ENCODE assay signal across 1 cellular context in the genomic region with DNA sequence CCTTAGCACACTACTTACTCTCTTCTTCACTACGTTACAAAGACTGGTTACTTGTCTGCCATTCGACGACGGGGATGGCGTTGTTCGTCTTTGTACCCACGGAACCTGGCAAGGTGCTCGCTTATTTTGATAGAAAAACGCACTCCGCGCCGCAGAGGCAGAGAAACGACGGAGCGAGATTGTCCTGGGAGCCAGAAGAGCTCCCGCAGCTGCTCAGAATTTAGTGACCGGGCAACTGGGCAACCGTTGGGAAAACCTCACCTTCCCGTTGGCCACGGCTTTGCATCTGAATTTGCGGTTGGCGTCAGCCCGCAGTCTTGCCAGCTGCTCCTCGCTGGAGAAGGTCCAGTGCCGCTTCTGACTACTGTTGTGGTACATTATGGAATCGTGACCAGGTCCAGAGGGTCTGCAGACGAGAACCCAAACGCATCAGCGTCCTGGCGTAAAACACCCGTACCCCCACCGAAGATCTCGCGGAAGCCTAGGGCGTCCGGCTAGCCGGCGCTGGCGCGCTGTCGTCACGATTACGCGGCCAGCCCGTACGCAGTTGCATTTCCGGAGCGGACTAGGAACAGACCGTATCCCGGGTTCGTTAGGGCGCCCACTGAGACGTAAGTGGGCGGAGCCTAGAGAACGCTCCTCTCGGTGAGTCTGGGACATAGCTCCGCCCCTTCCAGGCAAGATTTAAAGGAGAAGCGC.
TF ChIP-seq lines count a peak whose summit lies in the region.

CCNH (minus strand) TSS at position 514 of the 699 bp plus-strand sequence; CDS start at position 378, 136 bp downstream.

TF ChIP-seq in HepG2, 621 proteins besides CTCF, POLR2A, EP300 and RAD21 (continued from another document and continues in another):
- TF ChIP-seq, protein P1, sequence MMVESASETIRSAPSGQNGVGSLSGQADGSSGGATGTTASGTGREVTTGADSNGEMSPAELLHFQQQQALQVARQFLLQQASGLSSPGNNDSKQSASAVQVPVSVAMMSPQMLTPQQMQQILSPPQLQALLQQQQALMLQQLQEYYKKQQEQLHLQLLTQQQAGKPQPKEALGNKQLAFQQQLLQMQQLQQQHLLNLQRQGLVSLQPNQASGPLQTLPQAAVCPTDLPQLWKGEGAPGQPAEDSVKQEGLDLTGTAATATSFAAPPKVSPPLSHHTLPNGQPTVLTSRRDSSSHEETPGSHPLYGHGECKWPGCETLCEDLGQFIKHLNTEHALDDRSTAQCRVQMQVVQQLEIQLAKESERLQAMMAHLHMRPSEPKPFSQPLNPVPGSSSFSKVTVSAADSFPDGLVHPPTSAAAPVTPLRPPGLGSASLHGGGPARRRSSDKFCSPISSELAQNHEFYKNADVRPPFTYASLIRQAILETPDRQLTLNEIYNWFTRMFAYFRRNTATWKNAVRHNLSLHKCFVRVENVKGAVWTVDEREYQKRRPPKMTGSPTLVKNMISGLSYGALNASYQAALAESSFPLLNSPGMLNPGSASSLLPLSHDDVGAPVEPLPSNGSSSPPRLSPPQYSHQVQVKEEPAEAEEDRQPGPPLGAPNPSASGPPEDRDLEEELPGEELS (CRISPR knock-in tag; IDR thresholded peaks at IDR 0.05): peak; percentile 57
- peak; percentile 41; the same call in 1 of the 2 replicates for TF ChIP-seq ZNF772 (CRISPR knock-in tag; IDR thresholded peaks at IDR 0.05)
- TF ChIP-seq, protein P2, sequence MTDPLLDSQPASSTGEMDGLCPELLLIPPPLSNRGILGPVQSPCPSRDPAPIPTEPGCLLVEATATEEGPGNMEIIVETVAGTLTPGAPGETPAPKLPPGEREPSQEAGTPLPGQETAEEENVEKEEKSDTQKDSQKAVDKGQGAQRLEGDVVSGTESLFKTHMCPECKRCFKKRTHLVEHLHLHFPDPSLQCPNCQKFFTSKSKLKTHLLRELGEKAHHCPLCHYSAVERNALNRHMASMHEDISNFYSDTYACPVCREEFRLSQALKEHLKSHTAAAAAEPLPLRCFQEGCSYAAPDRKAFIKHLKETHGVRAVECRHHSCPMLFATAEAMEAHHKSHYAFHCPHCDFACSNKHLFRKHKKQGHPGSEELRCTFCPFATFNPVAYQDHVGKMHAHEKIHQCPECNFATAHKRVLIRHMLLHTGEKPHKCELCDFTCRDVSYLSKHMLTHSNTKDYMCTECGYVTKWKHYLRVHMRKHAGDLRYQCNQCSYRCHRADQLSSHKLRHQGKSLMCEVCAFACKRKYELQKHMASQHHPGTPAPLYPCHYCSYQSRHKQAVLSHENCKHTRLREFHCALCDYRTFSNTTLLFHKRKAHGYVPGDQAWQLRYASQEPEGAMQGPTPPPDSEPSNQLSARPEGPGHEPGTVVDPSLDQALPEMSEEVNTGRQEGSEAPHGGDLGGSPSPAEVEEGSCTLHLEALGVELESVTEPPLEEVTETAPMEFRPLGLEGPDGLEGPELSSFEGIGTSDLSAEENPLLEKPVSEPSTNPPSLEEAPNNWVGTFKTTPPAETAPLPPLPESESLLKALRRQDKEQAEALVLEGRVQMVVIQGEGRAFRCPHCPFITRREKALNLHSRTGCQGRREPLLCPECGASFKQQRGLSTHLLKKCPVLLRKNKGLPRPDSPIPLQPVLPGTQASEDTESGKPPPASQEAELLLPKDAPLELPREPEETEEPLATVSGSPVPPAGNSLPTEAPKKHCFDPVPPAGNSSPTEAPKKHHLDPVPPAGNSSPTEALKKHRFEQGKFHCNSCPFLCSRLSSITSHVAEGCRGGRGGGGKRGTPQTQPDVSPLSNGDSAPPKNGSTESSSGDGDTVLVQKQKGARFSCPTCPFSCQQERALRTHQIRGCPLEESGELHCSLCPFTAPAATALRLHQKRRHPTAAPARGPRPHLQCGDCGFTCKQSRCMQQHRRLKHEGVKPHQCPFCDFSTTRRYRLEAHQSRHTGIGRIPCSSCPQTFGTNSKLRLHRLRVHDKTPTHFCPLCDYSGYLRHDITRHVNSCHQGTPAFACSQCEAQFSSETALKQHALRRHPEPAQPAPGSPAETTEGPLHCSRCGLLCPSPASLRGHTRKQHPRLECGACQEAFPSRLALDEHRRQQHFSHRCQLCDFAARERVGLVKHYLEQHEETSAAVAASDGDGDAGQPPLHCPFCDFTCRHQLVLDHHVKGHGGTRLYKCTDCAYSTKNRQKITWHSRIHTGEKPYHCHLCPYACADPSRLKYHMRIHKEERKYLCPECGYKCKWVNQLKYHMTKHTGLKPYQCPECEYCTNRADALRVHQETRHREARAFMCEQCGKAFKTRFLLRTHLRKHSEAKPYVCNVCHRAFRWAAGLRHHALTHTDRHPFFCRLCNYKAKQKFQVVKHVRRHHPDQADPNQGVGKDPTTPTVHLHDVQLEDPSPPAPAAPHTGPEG (CRISPR knock-in tag; IDR thresholded peaks at IDR 0.05): 0 out of 2 replicates have a peak, but pooled peaks have one; percentile 65
- no peak for TF ChIP-seq ZNF10 (CRISPR knock-in tag; IDR thresholded peaks at IDR 0.05; ENCODE audit: borderline replicate concordance, low read depth)
- peak; percentile 66; the same call in 1 of the 2 replicates for TF ChIP-seq RXRB (CRISPR knock-in tag; IDR thresholded peaks at IDR 0.05; ENCODE audit: borderline replicate concordance)
- no peak for TF ChIP-seq KLF6 (CRISPR knock-in tag; IDR thresholded peaks at IDR 0.05)
- TF ChIP-seq ZSCAN31 (CRISPR knock-in tag; IDR thresholded peaks at IDR 0.05; ENCODE audit: low read depth): peak; percentile 76; the same call in 1 of the 2 replicates
- peak; percentile 96 for TF ChIP-seq CREM (IDR thresholded peaks at IDR 0.05)
- no peak; the same call in 1 of the 2 replicates for TF ChIP-seq CREM (CRISPR knock-in tag; IDR thresholded peaks at IDR 0.05)
- TF ChIP-seq, protein P3, sequence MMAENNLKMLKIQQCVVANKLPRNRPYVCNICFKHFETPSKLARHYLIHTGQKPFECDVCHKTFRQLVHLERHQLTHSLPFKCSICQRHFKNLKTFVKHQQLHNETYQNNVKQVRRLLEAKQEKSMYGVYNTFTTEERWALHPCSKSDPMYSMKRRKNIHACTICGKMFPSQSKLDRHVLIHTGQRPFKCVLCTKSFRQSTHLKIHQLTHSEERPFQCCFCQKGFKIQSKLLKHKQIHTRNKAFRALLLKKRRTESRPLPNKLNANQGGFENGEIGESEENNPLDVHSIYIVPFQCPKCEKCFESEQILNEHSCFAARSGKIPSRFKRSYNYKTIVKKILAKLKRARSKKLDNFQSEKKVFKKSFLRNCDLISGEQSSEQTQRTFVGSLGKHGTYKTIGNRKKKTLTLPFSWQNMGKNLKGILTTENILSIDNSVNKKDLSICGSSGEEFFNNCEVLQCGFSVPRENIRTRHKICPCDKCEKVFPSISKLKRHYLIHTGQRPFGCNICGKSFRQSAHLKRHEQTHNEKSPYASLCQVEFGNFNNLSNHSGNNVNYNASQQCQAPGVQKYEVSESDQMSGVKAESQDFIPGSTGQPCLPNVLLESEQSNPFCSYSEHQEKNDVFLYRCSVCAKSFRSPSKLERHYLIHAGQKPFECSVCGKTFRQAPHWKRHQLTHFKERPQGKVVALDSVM (CRISPR knock-in tag; IDR thresholded peaks at IDR 0.05): no peak
- TF ChIP-seq TARDBP (CRISPR knock-in tag; IDR thresholded peaks at IDR 0.05): peak; percentile 66; the same call in 1 of the 2 replicates
- TF ChIP-seq RBAK (CRISPR knock-in tag; IDR thresholded peaks at IDR 0.05): peak; percentile 45; the same call in 1 of the 2 replicates
- no peak for TF ChIP-seq DNMT1 (CRISPR knock-in tag; IDR thresholded peaks at IDR 0.05)
- TF ChIP-seq ZGPAT (CRISPR knock-in tag; IDR thresholded peaks at IDR 0.05): peak; percentile 61; the same call in 1 of the 2 replicates
- peak; percentile 76 for TF ChIP-seq HDAC2 (CRISPR knock-in tag; IDR thresholded peaks at IDR 0.05)
- TF ChIP-seq TBL1XR1 (IDR thresholded peaks at IDR 0.05; ENCODE audit: borderline replicate concordance, low read length, partially characterized antibody): peak; percentile 59
- TF ChIP-seq ETV5 (CRISPR knock-in tag; IDR thresholded peaks at IDR 0.05; ENCODE audit: borderline replicate concordance): peak; percentile 90
- TF ChIP-seq ZSCAN20 (CRISPR knock-in tag; IDR thresholded peaks at IDR 0.05; ENCODE audit: borderline replicate concordance): no peak
- peak; percentile 99 for TF ChIP-seq HOXA3 (CRISPR knock-in tag; IDR thresholded peaks at IDR 0.05)
- peak; percentile 80 for TF ChIP-seq RBFOX2 (IDR thresholded peaks at IDR 0.05; ENCODE audit: low read depth, low read length)
- TF ChIP-seq IKZF4 (CRISPR knock-in tag; IDR thresholded peaks at IDR 0.05; ENCODE audit: borderline replicate concordance, low read depth, not compliant biosample characterization): no peak
- TF ChIP-seq ZNF3 (CRISPR knock-in tag; IDR thresholded peaks at IDR 0.05): no peak
- TF ChIP-seq, protein P4, sequence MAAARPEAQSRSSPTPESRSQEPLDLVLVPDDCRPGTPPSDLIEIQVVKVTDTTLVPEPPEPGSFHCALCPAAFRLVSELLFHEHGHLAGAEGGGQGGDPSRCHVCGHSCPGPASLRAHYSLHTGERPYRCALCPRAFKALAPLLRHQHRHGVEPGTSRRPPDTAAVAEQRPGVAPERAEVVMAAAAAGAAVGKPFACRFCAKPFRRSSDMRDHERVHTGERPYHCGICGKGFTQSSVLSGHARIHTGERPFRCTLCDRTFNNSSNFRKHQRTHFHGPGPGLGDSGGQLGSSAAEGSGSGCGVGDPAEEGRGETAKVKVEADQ (CRISPR knock-in tag; IDR thresholded peaks at IDR 0.05; ENCODE audit: borderline replicate concordance): 0 out of 2 replicates have a peak, but pooled peaks have one; percentile 28
- TF ChIP-seq RFX5 (IDR thresholded peaks at IDR 0.05; ENCODE audit: low read depth, low read length): peak; percentile 39
- TF ChIP-seq ZNF17 (CRISPR knock-in tag; IDR thresholded peaks at IDR 0.05): no peak
- peak; percentile 78 for TF ChIP-seq PHF21A (CRISPR knock-in tag; IDR thresholded peaks at IDR 0.05)
- no peak for TF ChIP-seq MTF1 (CRISPR knock-in tag; IDR thresholded peaks at IDR 0.05)
- TF ChIP-seq NFYB (CRISPR knock-in tag; IDR thresholded peaks at IDR 0.05): peak; percentile 55
- TF ChIP-seq, protein P5, sequence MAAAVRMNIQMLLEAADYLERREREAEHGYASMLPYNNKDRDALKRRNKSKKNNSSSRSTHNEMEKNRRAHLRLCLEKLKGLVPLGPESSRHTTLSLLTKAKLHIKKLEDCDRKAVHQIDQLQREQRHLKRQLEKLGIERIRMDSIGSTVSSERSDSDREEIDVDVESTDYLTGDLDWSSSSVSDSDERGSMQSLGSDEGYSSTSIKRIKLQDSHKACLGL (CRISPR knock-in tag; IDR thresholded peaks at IDR 0.05): 0 out of 2 replicates have a peak, but pooled peaks have one; percentile 35
- no peak for TF ChIP-seq PHB2 (IDR thresholded peaks at IDR 0.05; ENCODE audit: partially characterized antibody)
- no peak for TF ChIP-seq ZFP41 (CRISPR knock-in tag; IDR thresholded peaks at IDR 0.05; ENCODE audit: borderline replicate concordance)
- peak; percentile 55; the same call in 1 of the 2 replicates for TF ChIP-seq ARNT2 (CRISPR knock-in tag; IDR thresholded peaks at IDR 0.05; ENCODE audit: low read depth)
- peak; percentile 81; the same call in 1 of the 2 replicates for TF ChIP-seq IRF2 (CRISPR knock-in tag; IDR thresholded peaks at IDR 0.05)
- TF ChIP-seq ZNF432 (CRISPR knock-in tag; IDR thresholded peaks at IDR 0.05; ENCODE audit: borderline replicate concordance): no peak
- peak; percentile 95 for TF ChIP-seq SAP130 (CRISPR knock-in tag; IDR thresholded peaks at IDR 0.05; ENCODE audit: low read depth)
- peak; percentile 78 for TF ChIP-seq ZNF607 (CRISPR knock-in tag; IDR thresholded peaks at IDR 0.05; ENCODE audit: borderline replicate concordance)
- TF ChIP-seq ZFY (CRISPR knock-in tag; IDR thresholded peaks at IDR 0.05): no peak
- no peak for TF ChIP-seq NCOA1 (CRISPR knock-in tag; IDR thresholded peaks at IDR 0.05)
- peak; percentile 90 for TF ChIP-seq PHF8 (CRISPR knock-in tag; IDR thresholded peaks at IDR 0.05)
- 0 out of 2 replicates have a peak, but pooled peaks have one; percentile 45 for TF ChIP-seq CCDC6 (CRISPR knock-in tag; IDR thresholded peaks at IDR 0.05)
- peak; percentile 54; the same call in 1 of the 2 replicates for TF ChIP-seq GATAD2A (CRISPR knock-in tag; IDR thresholded peaks at IDR 0.05)
- peak; percentile 65; the same call in 1 of the 2 replicates for TF ChIP-seq SMAD3 (CRISPR knock-in tag; IDR thresholded peaks at IDR 0.05)
- no peak for TF ChIP-seq ZNF569 (CRISPR knock-in tag; IDR thresholded peaks at IDR 0.05; ENCODE audit: borderline replicate concordance)
- TF ChIP-seq ZHX1 (CRISPR knock-in tag; IDR thresholded peaks at IDR 0.05; ENCODE audit: low read depth): peak; percentile 95; the same call in 1 of the 2 replicates
- peak; percentile 46; the same call in 1 of the 2 replicates for TF ChIP-seq SMYD3 (CRISPR knock-in tag; IDR thresholded peaks at IDR 0.05)
